Comparison of ENCODE assay signal across 13 cellular contexts in genomic region chr3:42685363-42685881, GRCh38. TPM values are rescaled to one million over a fixed set of nuclear protein-coding genes. Genes with fewer than 3 reads are reported as not detected.
DNase-seq lines count a peak whose midpoint lies in the region; ATAC-seq and TF ChIP-seq lines count a peak whose summit lies in the region.
"Had no signal": no experiment of that assay in that cellular context is flagged by ENCODE, and none has a peak within 500 bp of the region (broad histone marks: within the 10 kb centered on the region; RNA-seq: fewer than 3 reads in every experiment).

A gene with protein sequence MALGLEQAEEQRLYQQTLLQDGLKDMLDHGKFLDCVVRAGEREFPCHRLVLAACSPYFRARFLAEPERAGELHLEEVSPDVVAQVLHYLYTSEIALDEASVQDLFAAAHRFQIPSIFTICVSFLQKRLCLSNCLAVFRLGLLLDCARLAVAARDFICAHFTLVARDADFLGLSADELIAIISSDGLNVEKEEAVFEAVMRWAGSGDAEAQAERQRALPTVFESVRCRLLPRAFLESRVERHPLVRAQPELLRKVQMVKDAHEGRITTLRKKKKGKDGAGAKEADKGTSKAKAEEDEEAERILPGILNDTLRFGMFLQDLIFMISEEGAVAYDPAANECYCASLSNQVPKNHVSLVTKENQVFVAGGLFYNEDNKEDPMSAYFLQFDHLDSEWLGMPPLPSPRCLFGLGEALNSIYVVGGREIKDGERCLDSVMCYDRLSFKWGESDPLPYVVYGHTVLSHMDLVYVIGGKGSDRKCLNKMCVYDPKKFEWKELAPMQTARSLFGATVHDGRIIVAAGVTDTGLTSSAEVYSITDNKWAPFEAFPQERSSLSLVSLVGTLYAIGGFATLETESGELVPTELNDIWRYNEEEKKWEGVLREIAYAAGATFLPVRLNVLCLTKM (plus strand): TSS chr3:42685537. CDS start chr3:42685619, 82 bp downstream.

- H3K4me1 ChIP-seq in gastrocnemius medialis = peaks cover 40 to 57% of the 10 kb centered on the region in 2 donors

- H3K4me1 Mint-ChIP-seq in T-cell = peaks cover 0 to 2% (median 2%) of the 10 kb centered on the region in 3 donors
- H3K4me1 Mint-ChIP-seq in endothelial cell (ENCODE audit: unreplicated experiment) = no peaks in the 10 kb centered on the region

- intact Hi-C loops in cardiac septum (cut with DNase I) (loop anchor here (2.0 kb wide), 1 partner anchor 15 kb away; no protein-coding TSS in a partner anchor), gastrocnemius medialis (cut with DNase I; ENCODE audit: low total_unique reads) (loop anchor here (1.0 to 2.0 kb wide), 3 partner anchors 15 to 55 kb away; no protein-coding TSS in a partner anchor)

- H3K27ac ChIP-seq in gastrocnemius medialis = peak within 1 kb of the TSS; percentile 94 to 100 (median 99)
- H3K27ac ChIP-seq: KMS-11 had no signal

- POLR2A ChIA-PET in T-cell (lab: Charles Lee) = no interaction called here

- DNase-seq in COLO668 (lab: John Stamatoyannopoulos, UW; ENCODE audit: unreplicated experiment) = peak; percentile 43
- no peak for DNase-seq in T-cell
- peak; percentile 60 for DNase-seq in cardiac septum (ENCODE audit: low spot score)
- peak; percentile 80 to 94 for DNase-seq in gastrocnemius medialis
- no peak for DNase-seq in endothelial cell (ENCODE audit: low spot score)
- no peak for DNase-seq in superior temporal gyrus (ENCODE audit: extremely low spot score)
- DNase-seq: cerebellar nuclear complex had no signal

- H3K4me3 Mint-ChIP-seq in T-cell = peak within 1 kb of the TSS in 2 of 3 donors; percentile 22 to 30
- no peak within 1 kb of the TSS for H3K4me3 Mint-ChIP-seq in endothelial cell (ENCODE audit: unreplicated experiment)

- ATAC-seq in T-cell (replicated peaks in 1 of 4) (no peak), gastrocnemius medialis (peak; percentile 25 to 37), HG02610 (IDR thresholded peaks at IDR 0.05; ENCODE audit: unreplicated experiment) (no peak), HG02840 (IDR thresholded peaks at IDR 0.05; ENCODE audit: low FRiP score, unreplicated experiment) (no peak)

- H3K9me3 Mint-ChIP-seq in T-cell = no peaks in the 10 kb centered on the region
- H3K9me3 Mint-ChIP-seq in endothelial cell (ENCODE audit: unreplicated experiment) = no peaks in the 10 kb centered on the region

- peaks cover 0 to 22% of the 10 kb centered on the region in 2 donors for H3K36me3 ChIP-seq in gastrocnemius medialis
- H3K36me3 ChIP-seq: Peyer's patch had no signal

- H3K36me3 Mint-ChIP-seq in T-cell = no peaks in the 10 kb centered on the region
- no peaks in the 10 kb centered on the region for H3K36me3 Mint-ChIP-seq in endothelial cell (ENCODE audit: low read depth, unreplicated experiment)

- no peaks in the 10 kb centered on the region for H3K27me3 ChIP-seq in gastrocnemius medialis
- H3K27me3 ChIP-seq: Peyer's patch had no signal

- no peaks in the 10 kb centered on the region for H3K9me3 ChIP-seq in gastrocnemius medialis
- H3K9me3 ChIP-seq: Peyer's patch had no signal

- TF ChIP-seq CTCF in gastrocnemius medialis (IDR thresholded peaks at IDR 0.05 in 4 of 5, conservative IDR thresholded peaks at IDR 0.05 in 1 of 5) (peak in 1 of 5 experiments; percentile 8), endothelial cell (IDR thresholded peaks at IDR 0.05; ENCODE audit: unreplicated experiment) (no peak)

- H3K27ac Mint-ChIP-seq in T-cell (no peak within 1 kb of the TSS), endothelial cell (ENCODE audit: unreplicated experiment) (no peak within 1 kb of the TSS)

- peak; percentile 97 to 98 for TF ChIP-seq POLR2A in gastrocnemius medialis (IDR thresholded peaks at IDR 0.05)

- in situ Hi-C loops in gastrocnemius medialis (cut with MboI; ENCODE audit: low sequenced_read_pairs in 4 of 4) = no loop called here

- CTCF ChIA-PET in T-cell (lab: Charles Lee) = no interaction called here

- H3K27me3 Mint-ChIP-seq in T-cell (peaks cover 22 to 34% of the 10 kb centered on the region in 2 donors), endothelial cell (ENCODE audit: unreplicated experiment) (peaks cover 8% of the 10 kb centered on the region)

- H3K4me3 ChIP-seq in gastrocnemius medialis = peak within 1 kb of the TSS; percentile 61 to 82 (median 70)

RNA-seq across cellular contexts. Expression of the gene that starts here (rescaled TPM):
- total RNA-seq in T-cell = not detected
- total RNA-seq in cardiac septum = 0.57 TPM
- total RNA-seq in gastrocnemius medialis = 100 to 1,000 TPM; 197 to 682 (median 397) TPM
- total RNA-seq in endothelial cell (ENCODE audit: unreplicated experiment) = not detected
- total RNA-seq: lower leg skin, Peyer's patch, pulmonary artery endothelial cell had no signal

Comparison
In these comparisons a context has a peak if more than half of its experiments do, and no peak if none do; other contexts are left out.
1. RNA of the gene that starts here (total RNA-seq): 197 to 682 TPM in gastrocnemius medialis; 0.57 TPM in cardiac septum (single experiment), not detected in T-cell and not detected in endothelial cell (single experiment); every median in the first group is over 100 times any median in the second.
2. Peak in DNase-seq in cardiac septum; RNA of the gene not detected or under 1 TPM.
3. DNase-seq: peak in COLO668 (single experiment) and gastrocnemius medialis (2 of 2); none in T-cell (0 of 34), endothelial cell (single experiment) and superior temporal gyrus (single experiment).
4. ATAC-seq: peak in gastrocnemius medialis (2 of 2); none in T-cell (0 of 4), HG02610 (single experiment) and HG02840 (single experiment).